ENCODE assay signal across 1 cellular context in genomic region chr6:28531479-28532128, GRCh38.
TF ChIP-seq lines count a peak whose summit lies in the region.

No MANE protein-coding gene starts in this region.

TF ChIP-seq in HCT116, 20 proteins besides CTCF, POLR2A, EP300 and RAD21 (continued from another document):
- TF ChIP-seq, protein P1, sequence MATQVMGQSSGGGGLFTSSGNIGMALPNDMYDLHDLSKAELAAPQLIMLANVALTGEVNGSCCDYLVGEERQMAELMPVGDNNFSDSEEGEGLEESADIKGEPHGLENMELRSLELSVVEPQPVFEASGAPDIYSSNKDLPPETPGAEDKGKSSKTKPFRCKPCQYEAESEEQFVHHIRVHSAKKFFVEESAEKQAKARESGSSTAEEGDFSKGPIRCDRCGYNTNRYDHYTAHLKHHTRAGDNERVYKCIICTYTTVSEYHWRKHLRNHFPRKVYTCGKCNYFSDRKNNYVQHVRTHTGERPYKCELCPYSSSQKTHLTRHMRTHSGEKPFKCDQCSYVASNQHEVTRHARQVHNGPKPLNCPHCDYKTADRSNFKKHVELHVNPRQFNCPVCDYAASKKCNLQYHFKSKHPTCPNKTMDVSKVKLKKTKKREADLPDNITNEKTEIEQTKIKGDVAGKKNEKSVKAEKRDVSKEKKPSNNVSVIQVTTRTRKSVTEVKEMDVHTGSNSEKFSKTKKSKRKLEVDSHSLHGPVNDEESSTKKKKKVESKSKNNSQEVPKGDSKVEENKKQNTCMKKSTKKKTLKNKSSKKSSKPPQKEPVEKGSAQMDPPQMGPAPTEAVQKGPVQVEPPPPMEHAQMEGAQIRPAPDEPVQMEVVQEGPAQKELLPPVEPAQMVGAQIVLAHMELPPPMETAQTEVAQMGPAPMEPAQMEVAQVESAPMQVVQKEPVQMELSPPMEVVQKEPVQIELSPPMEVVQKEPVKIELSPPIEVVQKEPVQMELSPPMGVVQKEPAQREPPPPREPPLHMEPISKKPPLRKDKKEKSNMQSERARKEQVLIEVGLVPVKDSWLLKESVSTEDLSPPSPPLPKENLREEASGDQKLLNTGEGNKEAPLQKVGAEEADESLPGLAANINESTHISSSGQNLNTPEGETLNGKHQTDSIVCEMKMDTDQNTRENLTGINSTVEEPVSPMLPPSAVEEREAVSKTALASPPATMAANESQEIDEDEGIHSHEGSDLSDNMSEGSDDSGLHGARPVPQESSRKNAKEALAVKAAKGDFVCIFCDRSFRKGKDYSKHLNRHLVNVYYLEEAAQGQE (IDR thresholded peaks at IDR 0.05; ENCODE audit: low read depth) = no peak
- TF ChIP-seq FOSL1 (IDR thresholded peaks at IDR 0.05; ENCODE audit: low read depth) (no peak), ZFX (IDR thresholded peaks at IDR 0.05) (no peak), SIN3A (IDR thresholded peaks at IDR 0.05; ENCODE audit: low read depth) (no peak), EGR1 (IDR thresholded peaks at IDR 0.05; ENCODE audit: low read depth) (no peak), ELF1 (IDR thresholded peaks at IDR 0.05; ENCODE audit: borderline replicate concordance, low read depth) (no peak), ATF3 (IDR thresholded peaks at IDR 0.05) (no peak), CBX3 (IDR thresholded peaks at IDR 0.05; ENCODE audit: low read depth) (no peak), CEBPB (IDR thresholded peaks at IDR 0.05; ENCODE audit: low read depth) (no peak), EZH2 (IDR thresholded peaks at IDR 0.05) (no peak), ZNF274 (IDR thresholded peaks at IDR 0.05; ENCODE audit: low read depth, low read length) (no peak), MAX (IDR thresholded peaks at IDR 0.05) (no peak), EZH2phosphoT487 (IDR thresholded peaks at IDR 0.05; ENCODE audit: borderline replicate concordance) (no peak), SP1 (IDR thresholded peaks at IDR 0.05; ENCODE audit: low read depth) (no peak), POLR2AphosphoS5 (IDR thresholded peaks at IDR 0.05; ENCODE audit: low read depth, low read length) (no peak), YY1 (IDR thresholded peaks at IDR 0.05; ENCODE audit: extremely low read depth, insufficient replicate concordance, low read depth, low read length) (no peak)
- TF ChIP-seq, protein P2, sequence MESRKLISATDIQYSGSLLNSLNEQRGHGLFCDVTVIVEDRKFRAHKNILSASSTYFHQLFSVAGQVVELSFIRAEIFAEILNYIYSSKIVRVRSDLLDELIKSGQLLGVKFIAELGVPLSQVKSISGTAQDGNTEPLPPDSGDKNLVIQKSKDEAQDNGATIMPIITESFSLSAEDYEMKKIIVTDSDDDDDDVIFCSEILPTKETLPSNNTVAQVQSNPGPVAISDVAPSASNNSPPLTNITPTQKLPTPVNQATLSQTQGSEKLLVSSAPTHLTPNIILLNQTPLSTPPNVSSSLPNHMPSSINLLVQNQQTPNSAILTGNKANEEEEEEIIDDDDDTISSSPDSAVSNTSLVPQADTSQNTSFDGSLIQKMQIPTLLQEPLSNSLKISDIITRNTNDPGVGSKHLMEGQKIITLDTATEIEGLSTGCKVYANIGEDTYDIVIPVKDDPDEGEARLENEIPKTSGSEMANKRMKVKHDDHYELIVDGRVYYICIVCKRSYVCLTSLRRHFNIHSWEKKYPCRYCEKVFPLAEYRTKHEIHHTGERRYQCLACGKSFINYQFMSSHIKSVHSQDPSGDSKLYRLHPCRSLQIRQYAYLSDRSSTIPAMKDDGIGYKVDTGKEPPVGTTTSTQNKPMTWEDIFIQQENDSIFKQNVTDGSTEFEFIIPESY (IDR thresholded peaks at IDR 0.05; ENCODE audit: extremely low read depth, insufficient replicate concordance, low read length) = no peak
TF ChIP-seq in HCT116: peak in this region for 0.
